8 cellular contexts compared by ENCODE assay signal in the genomic region with DNA sequence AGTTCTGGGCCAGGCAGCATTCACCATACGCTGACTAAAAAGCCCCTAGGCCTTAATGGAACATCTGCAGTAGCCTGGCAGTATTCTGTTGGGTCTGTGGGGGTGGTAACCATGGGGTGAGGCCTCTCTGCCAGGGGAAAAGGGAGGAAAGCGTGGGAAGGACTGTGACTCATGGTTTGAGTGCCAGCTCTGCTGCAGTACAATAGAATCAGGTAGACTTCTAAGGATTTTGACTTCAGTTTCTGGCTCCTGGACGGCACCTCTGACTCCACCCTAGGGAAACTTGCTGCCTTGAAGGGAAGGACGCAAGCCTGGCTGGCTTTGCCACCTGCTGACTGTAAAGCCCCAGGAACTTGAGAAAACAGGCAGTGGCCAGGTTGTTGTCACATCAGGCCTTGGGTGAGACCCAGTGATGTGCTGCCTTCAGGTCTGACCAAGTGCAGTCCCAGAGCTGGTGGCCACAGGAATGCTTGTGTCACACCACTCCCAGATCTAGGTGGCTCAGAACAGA.
A peak's percentile ranks its signal among the peaks of the same experiment; 100 is the strongest.
DNase-seq lines count a peak whose midpoint lies in the region; ATAC-seq and TF ChIP-seq lines count a peak whose summit lies in the region.

No MANE protein-coding gene starts in this region.

- no peaks in the 10 kb centered on the region for H3K36me3 ChIP-seq in mesenchymal stem cell (ENCODE audit: control insufficient read depth in 1 of 2, insufficient read depth in 2 of 2, low read depth in 1 of 2, low read length in 2 of 2)
- H3K36me3 ChIP-seq in colonic mucosa, result no peaks in the 10 kb centered on the region

- intact Hi-C loops in colonic mucosa (cut with DNase I), result no loop called here

- H3K27me3 ChIP-seq in mesenchymal stem cell (ENCODE audit: control insufficient read depth in 1 of 2, insufficient read depth in 1 of 2, low read length in 2 of 2) (no peaks in the 10 kb centered on the region), colonic mucosa (no peaks in the 10 kb centered on the region)

- ATAC-seq in HG03378 (IDR thresholded peaks at IDR 0.05; ENCODE audit: unreplicated experiment), result peak; percentile 76
- no peak for ATAC-seq in GM21381 (IDR thresholded peaks at IDR 0.05; ENCODE audit: unreplicated experiment)

- H3K9me3 ChIP-seq in mesenchymal stem cell (ENCODE audit: control insufficient read depth, low read length) (no peaks in the 10 kb centered on the region), colonic mucosa (no peaks in the 10 kb centered on the region)

- 91% methylated on average over 4 of the region's 4 CpGs for WGBS in mesenchymal stem cell

- H2AK5ac ChIP-seq in mesenchymal stem cell (ENCODE audit: low read length, severe bottlenecking), result no peak overlapping the region

- no peak overlapping the region for H3K4me2 ChIP-seq in mesenchymal stem cell (ENCODE audit: low read length, poor library complexity, severe bottlenecking)

- no peak overlapping the region for H3K9ac ChIP-seq in mesenchymal stem cell (ENCODE audit: low read length)
- no peak overlapping the region for H3K9ac ChIP-seq in colonic mucosa (ENCODE audit: low read depth in 2 of 2, low read length in 2 of 2)

- no peaks in the 10 kb centered on the region for H3K9me3 Mint-ChIP-seq in activated naive CD4-positive, alpha-beta T cell treated with anti-CD3 and anti-CD28 coated beads, Interleukin-2, amount 50 U/mL, for 24 hours

- peak overlapping the region in 1 of 2 experiments; percentile 77 for H2BK12ac ChIP-seq in mesenchymal stem cell (ENCODE audit: low read length in 2 of 2)

- H3K23ac ChIP-seq in mesenchymal stem cell (ENCODE audit: low read length in 2 of 2), result no peak overlapping the region

- H3K14ac ChIP-seq in mesenchymal stem cell (ENCODE audit: low read length in 2 of 2), result no peak overlapping the region

- peak overlapping the region in 1 of 2 experiments; percentile 26 for H3K18ac ChIP-seq in mesenchymal stem cell (ENCODE audit: low read depth in 1 of 2, low read length in 2 of 2)

- H3K79me1 ChIP-seq in mesenchymal stem cell (replicated peaks; ENCODE audit: low read length, poor library complexity, severe bottlenecking), result no peaks in the 10 kb centered on the region

- no peak overlapping the region for H2AFZ ChIP-seq in mesenchymal stem cell (ENCODE audit: low read depth, low read length)

- peaks cover 8% of the 10 kb centered on the region for H3K27me3 Mint-ChIP-seq in activated naive CD4-positive, alpha-beta T cell treated with anti-CD3 and anti-CD28 coated beads, Interleukin-2, amount 50 U/mL, for 24 hours

- no peak overlapping the region for H4K8ac ChIP-seq in mesenchymal stem cell (ENCODE audit: low read length)

- TF ChIP-seq CTCF in AG10803 (conservative IDR thresholded peaks at IDR 0.05; ENCODE audit: low read length) (no peak), colonic mucosa (IDR thresholded peaks at IDR 0.05) (no peak)

- no peak overlapping the region for H2BK120ac ChIP-seq in mesenchymal stem cell (ENCODE audit: low read depth, low read length)

- no peak overlapping the region for H4K91ac ChIP-seq in mesenchymal stem cell (ENCODE audit: low read length)

- no peak overlapping the region for H3K27ac Mint-ChIP-seq in activated naive CD4-positive, alpha-beta T cell treated with anti-CD3 and anti-CD28 coated beads, Interleukin-2, amount 50 U/mL, for 24 hours

- peak; percentile 28 for DNase-seq in AG10803 (ENCODE audit: low read depth)
- peak; percentile 27 for DNase-seq in mesenchymal stem cell
- no peak for DNase-seq in NCI-H2107 (lab: John Stamatoyannopoulos, UW)
- DNase-seq in colonic mucosa, result no peak
- DNase-seq in GM19238 (ENCODE audit: insufficient read length, low spot score), result no peak

- peaks cover 3% of the 10 kb centered on the region for H3K36me3 Mint-ChIP-seq in activated naive CD4-positive, alpha-beta T cell treated with anti-CD3 and anti-CD28 coated beads, Interleukin-2, amount 50 U/mL, for 24 hours

- H3K4me3 Mint-ChIP-seq in activated naive CD4-positive, alpha-beta T cell treated with anti-CD3 and anti-CD28 coated beads, Interleukin-2, amount 50 U/mL, for 24 hours, result peak overlapping the region; percentile 45

- no peak overlapping the region for H3K27ac ChIP-seq in mesenchymal stem cell (ENCODE audit: low read length, poor library complexity, severe bottlenecking)
- H3K27ac ChIP-seq in colonic mucosa, result no peak overlapping the region

- H3K4me1 ChIP-seq in mesenchymal stem cell (ENCODE audit: control insufficient read depth, insufficient read depth, low read depth, low read length) (peaks cover 3% of the 10 kb centered on the region), colonic mucosa (no peaks in the 10 kb centered on the region)

- H3K4me3 ChIP-seq in AG10803 (ENCODE audit: low read length) (no peak overlapping the region), mesenchymal stem cell (ENCODE audit: insufficient read depth in 1 of 2, low read depth in 1 of 2, low read length in 2 of 2) (no peak overlapping the region), colonic mucosa (no peak overlapping the region)

- H3K4me1 Mint-ChIP-seq in activated naive CD4-positive, alpha-beta T cell treated with anti-CD3 and anti-CD28 coated beads, Interleukin-2, amount 50 U/mL, for 24 hours, result peaks cover 12% of the 10 kb centered on the region

- no peak overlapping the region for H2BK5ac ChIP-seq in mesenchymal stem cell (ENCODE audit: low read depth, low read length, poor library complexity, severe bottlenecking)

- H3K4ac ChIP-seq in mesenchymal stem cell (ENCODE audit: low read depth in 1 of 2, low read length in 2 of 2), result peak overlapping the region in 1 of 2 experiments; percentile 37

- no peak overlapping the region for H2BK15ac ChIP-seq in mesenchymal stem cell (ENCODE audit: low read depth, poor library complexity, severe bottlenecking)

Comparison
In these comparisons a context has a peak if more than half of its experiments do, and no peak if none do; other contexts are left out.
1. DNase-seq: peak in AG10803 (single experiment) and mesenchymal stem cell (single experiment); none in NCI-H2107 (single experiment), colonic mucosa (single experiment) and GM19238 (single experiment).